Comparison of ENCODE assay signal across 8 cellular contexts in the genomic region with DNA sequence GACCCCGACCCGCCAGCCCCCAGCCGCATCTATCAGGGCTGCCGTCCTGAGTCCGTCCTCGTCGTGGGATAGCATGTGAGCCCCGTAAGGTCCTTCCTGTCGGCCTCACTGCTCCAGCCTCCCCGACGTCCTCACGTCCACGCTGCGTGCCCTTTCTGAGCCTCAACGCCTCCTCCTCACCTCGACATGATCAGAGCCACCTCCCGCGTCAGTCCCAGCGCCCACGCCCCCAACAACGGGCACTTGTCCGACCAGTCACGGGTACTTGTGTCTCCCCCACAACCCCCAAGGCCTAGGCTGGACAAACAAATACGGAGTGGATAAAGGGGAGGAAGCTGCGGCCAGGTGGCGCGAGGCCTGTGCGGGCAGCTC. TPM values are rescaled to one million over a fixed set of nuclear protein-coding genes. Genes with fewer than 3 reads are reported as not detected.
DNase-seq lines count a peak whose midpoint lies in the region; ATAC-seq and TF ChIP-seq lines count a peak whose summit lies in the region.

No MANE protein-coding gene starts in this region.

- no peaks in the 10 kb centered on the region for H3K36me3 ChIP-seq in PC-9 (ENCODE audit: low read depth)

- BruUV-seq in PC-9 (replicated peaks; lab: Mats Ljungman, UMichigan), result TSS peak; percentile 75

- peak; percentile 6 for ATAC-seq in HG03097 (IDR thresholded peaks at IDR 0.05; ENCODE audit: low FRiP score, unreplicated experiment)

- H2AFZ ChIP-seq in PC-9, result peak overlapping the region; percentile 84

- H4K20me1 ChIP-seq in PC-9 (ENCODE audit: insufficient read depth), result no peaks in the 10 kb centered on the region

- H3K9me3 ChIP-seq in PC-9 (ENCODE audit: insufficient read depth, low read depth), result no peaks in the 10 kb centered on the region
- no peaks in the 10 kb centered on the region for H3K9me3 ChIP-seq in iPS-18c (ENCODE audit: control insufficient read depth, insufficient read depth, low read length)

- DNase-seq in SHP77 (lab: John Stamatoyannopoulos, UW) (peak; percentile 54 to 75), SHP77 treated with DMSO at 0.1 percent for 48 hours (lab: John Stamatoyannopoulos, UW) (no peak), PC-9 (peak in 1 of 2 experiments; percentile 55), amniotic stem cell (lab: John Stamatoyannopoulos, UW) (peak; percentile 35)
- DNase-seq in stimulated activated CD4-positive, alpha-beta T cell treated with anti-CD3 and anti-CD28 coated beads, Interleukin-12 subunit alpha, Interleukin-12 subunit beta, amount 100 ng/mL, for 4 hours, result peak; percentile 51
- DNase-seq in effector CD8-positive, alpha-beta T cell (lab: John Stamatoyannopoulos, UW), result no peak

- no peaks in the 10 kb centered on the region; the same call in 1 of the 2 replicates for H3F3A ChIP-seq in PC-9 (ENCODE audit: insufficient read depth, low read depth)

- peak overlapping the region; percentile 69 for H3K4me3 ChIP-seq in PC-9
- H3K4me3 ChIP-seq in iPS-18c (ENCODE audit: insufficient read depth, low read depth, low read length), result peak overlapping the region; percentile 96

- H3K4me1 ChIP-seq in PC-9 (replicated peaks; ENCODE audit: insufficient read depth), result no peaks in the 10 kb centered on the region

- H3K4me2 ChIP-seq in PC-9, result peak overlapping the region; percentile 72

- peaks cover 8% of the 10 kb centered on the region for H3K79me2 ChIP-seq in PC-9 (ENCODE audit: low read depth)

- CTCF ChIA-PET in PC-9 (lab: Charles Lee), result no interaction called here

- no peak for TF ChIP-seq CTCF in PC-9 (conservative IDR thresholded peaks at IDR 0.05)

- H3K9me2 ChIP-seq in PC-9 (ENCODE audit: insufficient read depth), result no peaks in the 10 kb centered on the region

- peak overlapping the region; percentile 89 for H3K27ac ChIP-seq in PC-9

- intact Hi-C loops in PC-9 (cut with micrococcal nuclease; ENCODE audit: unreplicated experiment), result loop anchor here (1.0 to 5.0 kb wide), 4 partner anchors 19 to 105 kb away; a partner anchor contains a TSS

- POLR2A ChIA-PET in PC-9 (lab: Charles Lee; ENCODE audit: unreplicated experiment), result interaction anchor here (0.6 to 1.1 kb wide), 4 partner anchors 35 to 1122 kb away, joined by 3 to 9 read pairs (median 3); a partner anchor contains a TSS

- H3K27me3 ChIP-seq in PC-9 (ENCODE audit: insufficient read depth, low read depth), result no peaks in the 10 kb centered on the region

RNA-seq across cellular contexts. Expression of a gene that starts 0.7 kb away (rescaled TPM):
- 7.2 and 8.6 TPM in 2 replicates for total RNA-seq in PC-9 (2021)

RNA-seq across cellular contexts. Expression of a gene that starts 8.6 kb away (rescaled TPM):
- 2.5 and 4.5 TPM in 2 replicates for total RNA-seq in PC-9 (2021)

RNA-seq across cellular contexts. Expression of a gene that starts 18.9 kb away (rescaled TPM):
- 3.3 and 4.1 TPM in 2 replicates for total RNA-seq in PC-9 (2021)

RNA-seq across cellular contexts. Expression of a gene that starts 25.2 kb away (rescaled TPM):
- 941 and 961 TPM in 2 replicates for total RNA-seq in PC-9 (2021)

RNA-seq across cellular contexts. Expression of a gene that starts 33.6 kb away (rescaled TPM):
- total RNA-seq in PC-9 (2021), result 0.61 and 0.68 TPM in 2 replicates

Comparison
In these comparisons a context has a peak if more than half of its experiments do, and no peak if none do; other contexts are left out.
1. DNase-seq: peak in SHP77 (2 of 2), amniotic stem cell (single experiment) and stimulated activated CD4-positive, alpha-beta T cell treated with anti-CD3 and anti-CD28 coated beads, Interleukin-12 subunit alpha, Interleukin-12 subunit beta, amount 100 ng/mL, for 4 hours (single experiment); none in SHP77 treated with DMSO at 0.1 percent for 48 hours (single experiment) and effector CD8-positive, alpha-beta T cell (single experiment).